ENCODE assay signal across 14 cellular contexts in the genomic region with DNA sequence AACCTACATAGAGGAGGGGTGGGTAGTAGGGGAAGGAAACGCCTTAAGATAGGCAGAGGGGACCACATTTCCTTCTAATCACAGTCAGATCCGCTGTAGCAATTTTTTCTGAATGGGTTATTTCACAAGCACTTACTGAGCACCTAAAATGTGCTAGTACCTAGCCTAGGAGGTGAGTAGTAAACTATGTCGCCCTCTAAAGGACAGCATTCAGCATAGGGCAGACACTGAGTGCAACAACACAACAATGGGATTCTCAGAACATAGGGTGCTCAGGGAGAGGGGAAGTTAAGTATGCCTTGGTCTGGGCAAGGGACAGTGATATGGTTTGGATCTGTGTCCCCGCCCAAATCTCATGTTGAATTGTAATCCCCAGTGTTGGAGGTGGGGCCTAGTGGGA.
A peak's percentile ranks its signal among the peaks of the same experiment; 100 is the strongest.
DNase-seq lines count a peak whose midpoint lies in the region; ATAC-seq, FAIRE-seq and TF ChIP-seq lines count a peak whose summit lies in the region.
"Had no signal": no experiment of that assay in that cellular context is flagged by ENCODE, and none has a peak within 500 bp of the region (broad histone marks: within the 10 kb centered on the region; RNA-seq: fewer than 3 reads in every experiment).

No MANE protein-coding gene starts in this region.

- CTCF ChIA-PET in GM12878 (lab: Yijun Ruan, JAX) = no interaction called here

- 69% methylated on average over 4 of the region's 4 CpGs for WGBS in right cardiac atrium
- WGBS in GM12878 (ENCODE audit: insufficient coverage, insufficient replicate concordance, low lambda C conversion rate, missing lambda C conversion rate) = 6% methylated on average over 4 of the region's 4 CpGs

- TF ChIP-seq CTCF in cardiac muscle cell (IDR thresholded peaks at IDR 0.05; ENCODE audit: low read depth, low read length) (peak; percentile 12), LNCaP clone FGC (IDR thresholded peaks at IDR 0.05; ENCODE audit: control insufficient read depth, extremely low read depth, insufficient read depth) (peak; percentile 39), GM12878 (IDR thresholded peaks at IDR 0.05 in 2 of 3, conservative IDR thresholded peaks at IDR 0.05 in 1 of 3; ENCODE audit: control insufficient read depth in 2 of 3, extremely low read depth in 1 of 3, insufficient read depth in 1 of 3, low read depth in 3 of 3, low read length in 3 of 3) (peak; percentile 15 to 43 (median 31); a peak in 5 of 6 replicates), HFFc6 (IDR thresholded peaks at IDR 0.05) (no peak)

- H3K4me1 ChIP-seq in cardiac muscle cell (ENCODE audit: low read depth) (peaks cover 5% of the 10 kb centered on the region), right cardiac atrium (ENCODE audit: control insufficient read depth, insufficient read depth, low read length) (no peaks in the 10 kb centered on the region), GM12878 (ENCODE audit: control insufficient read depth, insufficient read depth, low read length) (no peaks in the 10 kb centered on the region)
- H3K4me1 ChIP-seq: esophagus squamous epithelium, prostate gland had no signal

- H3K9me3 Mint-ChIP-seq in activated T-cell treated with anti-CD3 and anti-CD28 coated beads, Interleukin-2, amount 50 U/mL, for 24 hours = peaks cover 21% of the 10 kb centered on the region
- peaks cover 23% of the 10 kb centered on the region for H3K9me3 Mint-ChIP-seq in HFFc6

- H3K27me3 ChIP-seq in cardiac muscle cell = no peaks in the 10 kb centered on the region
- H3K27me3 ChIP-seq in right cardiac atrium (ENCODE audit: control insufficient read depth, insufficient read depth) = peaks cover 2% of the 10 kb centered on the region
- no peaks in the 10 kb centered on the region for H3K27me3 ChIP-seq in GM12878 (replicated peaks in 1 of 2; ENCODE audit: control insufficient read depth in 2 of 2, insufficient read depth in 2 of 2, low read length in 1 of 2)

- H3K9me3 ChIP-seq in cardiac muscle cell (ENCODE audit: low read depth) (no peaks in the 10 kb centered on the region), right cardiac atrium (ENCODE audit: control insufficient read depth, low read length) (peaks cover 3% of the 10 kb centered on the region), GM12878 (replicated peaks; ENCODE audit: control insufficient read depth, insufficient read depth, low read length) (no peaks in the 10 kb centered on the region; the same call in 2 of the 3 replicates)
- H3K9me3 ChIP-seq: prostate gland had no signal

- ATAC-seq in right cardiac atrium (no peak), GM12878 (peak; percentile 63; the same call in 2 of the 3 replicates), HG03521 (IDR thresholded peaks at IDR 0.05; ENCODE audit: unreplicated experiment) (no peak)

- H3K27me3 Mint-ChIP-seq in activated T-cell treated with anti-CD3 and anti-CD28 coated beads, Interleukin-2, amount 50 U/mL, for 24 hours = peaks cover 21% of the 10 kb centered on the region
- no peaks in the 10 kb centered on the region; the same call in 1 of the 2 replicates for H3K27me3 Mint-ChIP-seq in HFFc6 (ENCODE audit: insufficient read depth)

- no peaks in the 10 kb centered on the region for H3K36me3 ChIP-seq in cardiac muscle cell
- H3K36me3 ChIP-seq in GM12878 (ENCODE audit: control insufficient read depth in 2 of 2, insufficient read depth in 2 of 2, low read length in 1 of 2) = no peaks in the 10 kb centered on the region
- H3K36me3 ChIP-seq: esophagus squamous epithelium, prostate gland had no signal

- H3K4me3 ChIP-seq in cardiac muscle cell (no peak overlapping the region), right cardiac atrium (ENCODE audit: low read length) (no peak overlapping the region), LNCaP clone FGC (ENCODE audit: low read depth, low read length) (no peak overlapping the region), GM12878 (no peak overlapping the region)
- H3K4me3 ChIP-seq: esophagus squamous epithelium, prostate gland had no signal

- SMC1A ChIA-PET in GM12878 (lab: Charles Lee; ENCODE audit: uncharacterized antibody, unreplicated experiment) = no interaction called here

- DNase-seq in cardiac muscle cell (ENCODE audit: low read depth in 1 of 2, low spot score in 1 of 2) (peak in 1 of 2 donors; percentile 7), right cardiac atrium (no peak), LNCaP clone FGC (ENCODE audit: low read depth) (no peak), GM12878 (ENCODE audit: low read depth, low spot score) (no peak), HFFc6 (no peak)
- no peak for DNase-seq in activated T-cell treated with anti-CD3 and anti-CD28 coated beads, Interleukin-2, amount 50 U/mL, for 24 hours
- no peak for DNase-seq in stimulated activated CD4-positive, alpha-beta T cell treated with anti-CD3 and anti-CD28 coated beads, Interleukin-15, amount 100 ng/mL, for 24 hours
- DNase-seq: activated naive CD4-positive, alpha-beta T cell treated with anti-CD3 and anti-CD28 coated beads, Interleukin-2, amount 10 ng/mL, durations not matched to agents 7 days and 5 days; esophagus squamous epithelium; GOT3; NCI-H2029; stimulated activated CD4-positive, alpha-beta T cell treated with anti-CD3 and anti-CD28 coated beads, Interleukin-1b, Interleukin-23, amount 100 ng/mL, for 48 hours had no signal

- FAIRE-seq in GM12878 (lab: Jason Lieb, UNC) = no peak

- TF ChIP-seq EP300 in GM12878 (IDR thresholded peaks at IDR 0.05; ENCODE audit: borderline replicate concordance in 1 of 2, control insufficient read depth in 1 of 2, low read depth in 2 of 2, low read length in 2 of 2) = no peak

- intact Hi-C loops in right cardiac atrium (cut with DNase I) = no loop called here
- intact Hi-C loops in GM12878 (cut with micrococcal nuclease; ENCODE audit: unreplicated experiment) = no loop called here

- no peaks in the 10 kb centered on the region for H4K20me1 ChIP-seq in GM12878 (ENCODE audit: control insufficient read depth, insufficient read depth)

- H3K4me1 Mint-ChIP-seq in activated T-cell treated with anti-CD3 and anti-CD28 coated beads, Interleukin-2, amount 50 U/mL, for 24 hours (ENCODE audit: low read depth) = peaks cover 6% of the 10 kb centered on the region
- no peaks in the 10 kb centered on the region for H3K4me1 Mint-ChIP-seq in HFFc6 (ENCODE audit: low read depth)
- H3K4me1 Mint-ChIP-seq: activated naive CD4-positive, alpha-beta T cell treated with anti-CD3 and anti-CD28 coated beads, Interleukin-2, amount 10 ng/mL, durations not matched to agents 7 days and 5 days had no signal

- H2AFZ ChIP-seq in GM12878 (ENCODE audit: control insufficient read depth, low read depth, low read length) = no peak overlapping the region

- RAD21 ChIA-PET in GM12878 (lab: Charles Lee; ENCODE audit: unreplicated experiment) = no interaction called here

- POLR2A ChIA-PET in GM12878 (lab: Charles Lee) = no interaction called here

- H3K4me3 Mint-ChIP-seq in activated T-cell treated with anti-CD3 and anti-CD28 coated beads, Interleukin-2, amount 50 U/mL, for 24 hours = no peak overlapping the region
- no peak overlapping the region for H3K4me3 Mint-ChIP-seq in HFFc6
- H3K4me3 Mint-ChIP-seq: activated naive CD4-positive, alpha-beta T cell treated with anti-CD3 and anti-CD28 coated beads, Interleukin-2, amount 10 ng/mL, durations not matched to agents 7 days and 5 days had no signal

- no peak for TF ChIP-seq POLR2A in GM12878 (IDR thresholded peaks at IDR 0.05; ENCODE audit: low read depth, low read length)

- TF ChIP-seq RAD21 in GM12878 (IDR thresholded peaks at IDR 0.05; ENCODE audit: insufficient read depth, low read depth, low read length) = no peak

- H3K79me2 ChIP-seq in GM12878 (ENCODE audit: control insufficient read depth, insufficient read depth, low read length) = no peaks in the 10 kb centered on the region

- H3K9ac ChIP-seq in GM12878 (ENCODE audit: control insufficient read depth, insufficient read depth, low read length) = no peak overlapping the region

- no peak overlapping the region for H3K4me2 ChIP-seq in GM12878 (ENCODE audit: control insufficient read depth, insufficient read depth)

- H3K27ac Mint-ChIP-seq in activated T-cell treated with anti-CD3 and anti-CD28 coated beads, Interleukin-2, amount 50 U/mL, for 24 hours = no peak overlapping the region
- H3K27ac Mint-ChIP-seq in HFFc6 = no peak overlapping the region
- H3K27ac Mint-ChIP-seq: activated naive CD4-positive, alpha-beta T cell treated with anti-CD3 and anti-CD28 coated beads, Interleukin-2, amount 10 ng/mL, durations not matched to agents 7 days and 5 days had no signal

- no peak overlapping the region for H3K27ac ChIP-seq in cardiac muscle cell
- no peak overlapping the region for H3K27ac ChIP-seq in right cardiac atrium (ENCODE audit: low read length)
- no peak overlapping the region for H3K27ac ChIP-seq in GM12878 (ENCODE audit: control insufficient read depth, insufficient read depth)
- H3K27ac ChIP-seq: esophagus squamous epithelium, prostate gland had no signal

- in situ Hi-C loops in GM12878 (cut with MboI) = no loop called here

- BruUV-seq in GM12878 (replicated peaks; lab: Mats Ljungman, UMichigan) = no TSS peak

- H3K36me3 Mint-ChIP-seq in activated T-cell treated with anti-CD3 and anti-CD28 coated beads, Interleukin-2, amount 50 U/mL, for 24 hours (ENCODE audit: low read depth) = no peaks in the 10 kb centered on the region
- H3K36me3 Mint-ChIP-seq in HFFc6 (ENCODE audit: low read depth) = no peaks in the 10 kb centered on the region
- H3K36me3 Mint-ChIP-seq: activated naive CD4-positive, alpha-beta T cell treated with anti-CD3 and anti-CD28 coated beads, Interleukin-2, amount 10 ng/mL, durations not matched to agents 7 days and 5 days had no signal

TF ChIP-seq in GM12878, 131 proteins besides CTCF, POLR2A, EP300 and RAD21:
- TF ChIP-seq, protein P1, sequence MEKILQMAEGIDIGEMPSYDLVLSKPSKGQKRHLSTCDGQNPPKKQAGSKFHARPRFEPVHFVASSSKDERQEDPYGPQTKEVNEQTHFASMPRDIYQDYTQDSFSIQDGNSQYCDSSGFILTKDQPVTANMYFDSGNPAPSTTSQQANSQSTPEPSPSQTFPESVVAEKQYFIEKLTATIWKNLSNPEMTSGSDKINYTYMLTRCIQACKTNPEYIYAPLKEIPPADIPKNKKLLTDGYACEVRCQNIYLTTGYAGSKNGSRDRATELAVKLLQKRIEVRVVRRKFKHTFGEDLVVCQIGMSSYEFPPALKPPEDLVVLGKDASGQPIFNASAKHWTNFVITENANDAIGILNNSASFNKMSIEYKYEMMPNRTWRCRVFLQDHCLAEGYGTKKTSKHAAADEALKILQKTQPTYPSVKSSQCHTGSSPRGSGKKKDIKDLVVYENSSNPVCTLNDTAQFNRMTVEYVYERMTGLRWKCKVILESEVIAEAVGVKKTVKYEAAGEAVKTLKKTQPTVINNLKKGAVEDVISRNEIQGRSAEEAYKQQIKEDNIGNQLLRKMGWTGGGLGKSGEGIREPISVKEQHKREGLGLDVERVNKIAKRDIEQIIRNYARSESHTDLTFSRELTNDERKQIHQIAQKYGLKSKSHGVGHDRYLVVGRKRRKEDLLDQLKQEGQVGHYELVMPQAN (conservative IDR thresholded peaks at IDR 0.05) = no peak
- TF ChIP-seq SMC3 (IDR thresholded peaks at IDR 0.05; ENCODE audit: borderline replicate concordance, low read length) = peak; percentile 16; the same call in 1 of the 2 replicates
